ENCODE assay signal across 25 cellular contexts in the genomic region with DNA sequence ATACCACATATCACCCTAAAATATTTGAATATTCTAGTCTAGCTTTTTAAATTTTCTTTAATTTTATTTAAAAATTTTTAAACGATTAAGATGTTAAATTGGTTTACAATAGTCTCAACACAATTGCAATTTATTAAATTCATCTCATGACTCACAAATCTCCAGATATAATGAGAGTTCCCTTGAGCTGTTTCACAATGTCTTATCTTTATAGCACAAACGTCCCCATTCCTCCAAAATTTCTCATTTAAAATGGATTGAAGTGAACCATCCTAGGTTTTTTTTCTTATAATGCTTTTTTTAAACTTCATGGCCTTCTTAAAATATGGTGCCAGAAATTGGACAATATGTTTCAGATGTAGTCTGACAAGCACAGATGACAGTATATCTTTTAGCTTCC.
"Had no signal": no experiment of that assay in that cellular context is flagged by ENCODE, and none has a peak within 500 bp of the region (broad histone marks: within the 10 kb centered on the region; RNA-seq: fewer than 3 reads in every experiment).

No MANE protein-coding gene starts in this region.

- ATAC-seq: HepG2, Panc1, PC-3 had no signal

- FAIRE-seq: HepG2 had no signal

- H3K27me3 ChIP-seq: MG63 had no signal

- H3K27ac ChIP-seq: RWPE1 had no signal

- H3K9me3 ChIP-seq: MG63, SK-N-SH had no signal

- DNase-seq: IMR-90, Karpas-422, KG1, MG63, MV-4-11, NCI-H1048, NCI-H1105, NCI-H1417, NCI-H1436 treated with DMSO at 0.1 percent for 48 hours, NCI-H1694, NCI-H187 treated with DMSO at 0.1 percent for 48 hours, NCI-H2029 treated with DMSO at 0.1 percent for 48 hours, NCI-H2107, NCI-H2227 treated with DMSO at 0.1 percent for 48 hours, NCI-H446, NCI-H510A, NCI-H524 treated with DMSO at 0.1 percent for 48 hours, NCI-H69, NCI-H774, PC-3, SHP77, SK-N-SH had no signal

- H3K4me3 ChIP-seq: MG63 had no signal

- H3K36me3 ChIP-seq: MG63 had no signal
